Comparison of ENCODE assay signal across 11 cellular contexts in the genomic region with DNA sequence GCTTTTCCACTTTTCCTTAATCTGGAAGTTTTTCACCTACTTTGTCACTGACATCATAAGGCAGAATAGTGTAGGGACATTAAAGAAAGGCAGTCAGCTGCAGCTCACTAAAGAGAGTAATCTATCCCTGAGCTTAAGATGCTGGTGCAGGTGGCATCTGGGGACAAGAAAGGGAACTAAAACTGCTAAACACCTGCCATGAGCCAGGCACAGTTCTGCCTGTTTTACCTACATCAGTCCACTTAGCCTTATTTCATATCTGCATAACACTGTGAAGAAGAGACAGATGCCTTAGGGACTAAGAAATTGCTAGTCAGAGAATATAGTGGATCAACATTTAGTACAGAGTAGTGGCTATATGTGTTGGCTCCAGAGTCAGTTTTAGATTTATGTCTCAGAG.
DNase-seq lines count a peak whose midpoint lies in the region; ATAC-seq and TF ChIP-seq lines count a peak whose summit lies in the region.
"Had no signal": no experiment of that assay in that cellular context is flagged by ENCODE, and none has a peak within 500 bp of the region (broad histone marks: within the 10 kb centered on the region; RNA-seq: fewer than 3 reads in every experiment).

No MANE protein-coding gene starts in this region.

- H3K9me2 ChIP-seq in hepatocyte (replicated peaks; ENCODE audit: insufficient read depth), result no peaks in the 10 kb centered on the region

- no peak for TF ChIP-seq CTCF in hepatocyte (IDR thresholded peaks at IDR 0.05; ENCODE audit: poor library complexity)

- no peaks in the 10 kb centered on the region for H3K27me3 Mint-ChIP-seq in stimulated activated memory B cell treated with anti-CD40 and anti-IgM and Interleukin-4, amounts not matched to agents 10 μg/mL and 1 μg/mL and 100 μg/mL, for 72 hours

- H3K9me3 Mint-ChIP-seq in stimulated activated memory B cell treated with anti-CD40 and anti-IgM and Interleukin-4, amounts not matched to agents 10 μg/mL and 1 μg/mL and 100 μg/mL, for 72 hours, result peaks cover 5% of the 10 kb centered on the region

- no peak overlapping the region for H3K27ac ChIP-seq in hepatocyte

- H3K4me2 ChIP-seq in hepatocyte, result no peak overlapping the region

- H3K36me3 ChIP-seq in hepatocyte (replicated peaks; ENCODE audit: insufficient read depth, low read depth), result no peaks in the 10 kb centered on the region

- H3K4me3 ChIP-seq in hepatocyte, result no peak overlapping the region

- H3K27ac Mint-ChIP-seq in stimulated activated memory B cell treated with anti-CD40 and anti-IgM and Interleukin-4, amounts not matched to agents 10 μg/mL and 1 μg/mL and 100 μg/mL, for 72 hours, result no peak overlapping the region

- H3K27me3 ChIP-seq in hepatocyte, result no peaks in the 10 kb centered on the region

- H3K4me1 ChIP-seq in hepatocyte (ENCODE audit: insufficient read depth), result peaks cover 5% of the 10 kb centered on the region

- H4K20me1 ChIP-seq in hepatocyte (ENCODE audit: insufficient read depth, poor library complexity, severe bottlenecking), result no peaks in the 10 kb centered on the region

- ATAC-seq in GM19043 (IDR thresholded peaks at IDR 0.05; ENCODE audit: low read depth, unreplicated experiment), result peak; percentile 80
- peak; percentile 90 for ATAC-seq in GM21737 (IDR thresholded peaks at IDR 0.05; ENCODE audit: unreplicated experiment)
- peak; percentile 99 for ATAC-seq in HG03159 (IDR thresholded peaks at IDR 0.05; ENCODE audit: unreplicated experiment)
- peak; percentile 59 for ATAC-seq in stimulated activated memory B cell treated with anti-CD40 and anti-IgM and Interleukin-4, amounts not matched to agents 10 μg/mL and 1 μg/mL and 100 μg/mL, for 72 hours
- ATAC-seq: PC-3 had no signal

- H3K4me1 Mint-ChIP-seq in stimulated activated memory B cell treated with anti-CD40 and anti-IgM and Interleukin-4, amounts not matched to agents 10 μg/mL and 1 μg/mL and 100 μg/mL, for 72 hours, result no peaks in the 10 kb centered on the region

- no peaks in the 10 kb centered on the region for H3K79me2 ChIP-seq in hepatocyte

- no peaks in the 10 kb centered on the region for H3K9me3 ChIP-seq in hepatocyte (ENCODE audit: low read depth)

- no peak overlapping the region for H2AFZ ChIP-seq in hepatocyte

- H3K4me3 Mint-ChIP-seq in stimulated activated memory B cell treated with anti-CD40 and anti-IgM and Interleukin-4, amounts not matched to agents 10 μg/mL and 1 μg/mL and 100 μg/mL, for 72 hours, result no peak overlapping the region
- H3K4me3 Mint-ChIP-seq: neural crest cell had no signal

- DNase-seq in hepatocyte (ENCODE audit: low spot score), result no peak
- DNase-seq in ureter (ENCODE audit: low spot score), result no peak
- DNase-seq in NCI-H187 (lab: John Stamatoyannopoulos, UW), result no peak
- DNase-seq: DMS153, NCI-H1417, PC-3 had no signal

- H3K36me3 Mint-ChIP-seq in stimulated activated memory B cell treated with anti-CD40 and anti-IgM and Interleukin-4, amounts not matched to agents 10 μg/mL and 1 μg/mL and 100 μg/mL, for 72 hours, result peaks cover 24% of the 10 kb centered on the region
